ENCODE assay signal across 8 cellular contexts in the genomic region with DNA sequence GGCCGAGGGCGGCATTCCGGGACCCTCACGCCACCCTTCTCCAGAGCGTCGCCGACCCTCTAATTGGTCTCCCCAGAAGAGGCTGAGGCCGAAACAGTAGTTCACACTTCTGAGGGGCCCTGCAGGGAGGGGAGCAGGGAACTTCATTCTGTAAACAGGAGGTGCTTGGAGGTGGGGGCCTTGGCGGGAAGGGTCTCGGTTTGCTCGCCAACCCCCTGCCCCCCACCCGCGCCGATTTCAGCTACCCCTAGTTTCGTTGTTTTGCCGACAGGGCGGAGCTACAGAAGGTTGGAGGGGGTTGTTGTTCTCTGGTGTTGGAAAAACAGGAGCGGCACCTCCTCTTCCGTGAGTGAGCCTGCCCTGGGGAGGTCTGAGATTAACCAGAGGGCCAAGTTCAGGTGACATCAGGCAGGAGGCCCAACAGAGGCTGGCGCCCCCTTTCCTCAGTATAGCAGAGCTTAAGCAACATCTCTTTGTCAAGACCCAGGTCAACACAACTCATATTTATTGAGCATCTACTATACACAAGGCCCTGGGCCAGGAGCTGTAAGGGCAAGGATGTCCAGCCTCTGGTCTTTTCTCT. TPM values are rescaled to one million over a fixed set of nuclear protein-coding genes. Genes with fewer than 3 reads are reported as not detected.
DNase-seq lines count a peak whose midpoint lies in the region; ATAC-seq and TF ChIP-seq lines count a peak whose summit lies in the region.

No MANE protein-coding gene starts in this region.

- H3K27me3 ChIP-seq in CD4-positive, alpha-beta memory T cell (ENCODE audit: insufficient read depth, low read length) = peaks cover 6% of the 10 kb centered on the region
- H3K27me3 ChIP-seq in PC-3 (ENCODE audit: low read length) = no peaks in the 10 kb centered on the region
- H3K27me3 ChIP-seq in esophagus squamous epithelium = peaks cover 0 to 12% (median 0%) of the 10 kb centered on the region in 4 donors
- peaks cover 25% of the 10 kb centered on the region for H3K27me3 ChIP-seq in osteoblast (ENCODE audit: insufficient read depth, low read length)

- WGBS in esophagus squamous epithelium, 2 donors = 37% methylated on average over 2 of the region's 20 CpGs; no CpG with 5 or more reads in 1 of the 2 donors

- CTCF ChIA-PET in CD4-positive, alpha-beta memory T cell (lab: Charles Lee; ENCODE audit: partially characterized antibody) = interaction anchor here (0.6 to 2.2 kb wide), 9 partner anchors 10 to 342 kb away, joined by 3 to 8 read pairs (median 4); a partner anchor contains a TSS
- CTCF ChIA-PET in PC-3 (lab: Charles Lee) = interaction anchor here (0.6 kb wide), 2 partner anchors 251 to 607 kb away, joined by 3 to 12 read pairs; no protein-coding TSS in a partner anchor

- peaks cover 20% of the 10 kb centered on the region for H3K4me1 ChIP-seq in CD4-positive, alpha-beta memory T cell (ENCODE audit: insufficient read depth, low read length)
- H3K4me1 ChIP-seq in PC-3 (ENCODE audit: insufficient read depth, low read length) (peaks cover 19% of the 10 kb centered on the region), esophagus squamous epithelium (peaks cover 4 to 71% (median 6%) of the 10 kb centered on the region in 3 donors), osteoblast (ENCODE audit: insufficient read depth, low read length) (peaks cover 9% of the 10 kb centered on the region)

- H2AFZ ChIP-seq in PC-3 (ENCODE audit: low read length) (peak overlapping the region; percentile 93), osteoblast (ENCODE audit: low read length) (no peak overlapping the region)

- peaks cover 0 to 25% (median 5%) of the 10 kb centered on the region in 4 donors for H3K4me1 Mint-ChIP-seq in CD4-positive, alpha-beta memory T cell

- ATAC-seq in PC-3 (no peak), GM19395 (IDR thresholded peaks at IDR 0.05; ENCODE audit: unreplicated experiment) (no peak), GM19351 (IDR thresholded peaks at IDR 0.05; ENCODE audit: unreplicated experiment) (no peak)

- H3K36me3 ChIP-seq in CD4-positive, alpha-beta memory T cell (ENCODE audit: insufficient read depth, low read length) = no peaks in the 10 kb centered on the region
- no peaks in the 10 kb centered on the region for H3K36me3 ChIP-seq in PC-3 (ENCODE audit: low read depth, low read length)
- peaks cover 0 to 37% (median 0%) of the 10 kb centered on the region in 3 donors for H3K36me3 ChIP-seq in esophagus squamous epithelium
- no peaks in the 10 kb centered on the region for H3K36me3 ChIP-seq in osteoblast (ENCODE audit: insufficient read depth, low read length)

- peak overlapping the region in 1 of 2 donors; percentile 52 for H3K4me3 ChIP-seq in CD4-positive, alpha-beta memory T cell (ENCODE audit: low read length in 2 of 2)
- H3K4me3 ChIP-seq in PC-3 (ENCODE audit: low read length) (peak overlapping the region; percentile 86), esophagus squamous epithelium (peak overlapping the region; percentile 67 to 82 (median 78)), osteoblast (ENCODE audit: insufficient read depth, low read length) (peak overlapping the region; percentile 79)

- H3K9ac ChIP-seq in PC-3 (ENCODE audit: low read length) = peak overlapping the region; percentile 76

- peak overlapping the region in 2 of 7 donors; percentile 37 to 76 for H3K27ac Mint-ChIP-seq in CD4-positive, alpha-beta memory T cell

- H4K20me1 ChIP-seq in PC-3 (ENCODE audit: low read length) (no peaks in the 10 kb centered on the region), osteoblast (ENCODE audit: insufficient read depth, low read length) (no peaks in the 10 kb centered on the region)

- intact Hi-C loops in CD4-positive, alpha-beta memory T cell (cut with micrococcal nuclease) = no loop called here
- intact Hi-C loops in PC-3 (cut with micrococcal nuclease) = no loop called here
- intact Hi-C loops in esophagus squamous epithelium (cut with DNase I) = no loop called here

- H3K79me2 ChIP-seq in PC-3 (ENCODE audit: low read length) (peaks cover 30% of the 10 kb centered on the region), osteoblast (ENCODE audit: insufficient read depth, low read length) (no peaks in the 10 kb centered on the region)

- TF ChIP-seq POLR2A in esophagus squamous epithelium (IDR thresholded peaks at IDR 0.05) = peak in 1 of 4 donors; percentile 36

- peaks cover 0 to 3% of the 10 kb centered on the region in 2 donors for H3K27me3 Mint-ChIP-seq in CD4-positive, alpha-beta memory T cell

- POLR2A ChIA-PET in CD4-positive, alpha-beta memory T cell (lab: Charles Lee; ENCODE audit: partially characterized antibody) = interaction anchor here (1.3 to 6.1 kb wide), 5 partner anchors 23 to 107 kb away, joined by 4 to 70 read pairs (median 6); a partner anchor contains a TSS
- POLR2A ChIA-PET in PC-3 (lab: Charles Lee; ENCODE audit: unreplicated experiment) = interaction anchor here (0.6 kb wide), 2 partner anchors 38 to 352 kb away, joined by 3 to 8 read pairs; a partner anchor contains a TSS

- TSS peak; percentile 32 for BruUV-seq in PC-3 (replicated peaks; lab: Mats Ljungman, UMichigan)

- H3K9me3 ChIP-seq in CD4-positive, alpha-beta memory T cell (ENCODE audit: control insufficient read depth in 1 of 2, low read length in 2 of 2) = no peaks in the 10 kb centered on the region
- H3K9me3 ChIP-seq in PC-3 (ENCODE audit: low read length) = no peaks in the 10 kb centered on the region
- H3K9me3 ChIP-seq in esophagus squamous epithelium = no peaks in the 10 kb centered on the region
- H3K9me3 ChIP-seq in osteoblast (ENCODE audit: low read depth, low read length) = no peaks in the 10 kb centered on the region

- H3K4me2 ChIP-seq in PC-3 (ENCODE audit: low read length) = peak overlapping the region; percentile 93
- H3K4me2 ChIP-seq in osteoblast (ENCODE audit: insufficient read depth, low read length) = peak overlapping the region; percentile 97

- no peaks in the 10 kb centered on the region for H3K9me2 ChIP-seq in PC-3 (replicated peaks; ENCODE audit: low read length)

- H3K9me3 Mint-ChIP-seq in CD4-positive, alpha-beta memory T cell = no peaks in the 10 kb centered on the region

- H3K4me3 Mint-ChIP-seq in CD4-positive, alpha-beta memory T cell = peak overlapping the region; percentile 49 to 90 (median 84)

- H3K27ac ChIP-seq in CD4-positive, alpha-beta memory T cell (ENCODE audit: low read depth, low read length) = no peak overlapping the region
- H3K27ac ChIP-seq in PC-3 (ENCODE audit: low read length) = peak overlapping the region; percentile 82
- H3K27ac ChIP-seq in esophagus squamous epithelium = peak overlapping the region; percentile 90 to 99 (median 94)
- H3K27ac ChIP-seq in osteoblast (ENCODE audit: low read depth, low read length) = no peak overlapping the region

- TF ChIP-seq CTCF in PC-3 (conservative IDR thresholded peaks at IDR 0.05; ENCODE audit: low read depth, low read length) (peak; percentile 35; the same call in 1 of the 2 replicates), esophagus squamous epithelium (IDR thresholded peaks at IDR 0.05) (no peak), osteoblast (IDR thresholded peaks at IDR 0.05; ENCODE audit: extremely low read depth, low read depth, low read length) (no peak)

- no peak for DNase-seq in CD4-positive, alpha-beta memory T cell
- peak; percentile 42 for DNase-seq in PC-3
- no peak for DNase-seq in esophagus squamous epithelium (lab: John Stamatoyannopoulos, UW)
- DNase-seq in osteoblast (ENCODE audit: insufficient read length, low spot score, missing footprints) = peak; percentile 42
- DNase-seq in cerebellar cortex (ENCODE audit: low spot score) = no peak
- DNase-seq in activated CD8-positive, alpha-beta memory T cell treated with anti-CD3 and anti-CD28 coated beads, Interleukin-2, amount 50 U/mL, for 4 hours = no peak

- H3F3A ChIP-seq in PC-3 (ENCODE audit: low read length, unreplicated experiment) = no peaks in the 10 kb centered on the region

- no peaks in the 10 kb centered on the region for H3K36me3 Mint-ChIP-seq in CD4-positive, alpha-beta memory T cell

RNA-seq across cellular contexts. Expression of a gene that starts 0.7 kb away (rescaled TPM):
- total RNA-seq in CD4-positive, alpha-beta memory T cell = 1 to 10 TPM; 5.9 to 6.9 TPM
- polyA plus RNA-seq in CD4-positive, alpha-beta memory T cell = under 1 TPM; 0.61 to 0.70 TPM
- total RNA-seq in PC-3 (2014; rRNA removed) = 28.0 and 40.6 TPM in 2 replicates
- 100 to 1,000 TPM in 1 of 4 donors, 10 to 100 TPM in 3; 36.0 to 125 (median 82.8) TPM for total RNA-seq in esophagus squamous epithelium
- 1.1 and 2.4 TPM in 2 replicates for total RNA-seq in osteoblast

RNA-seq across cellular contexts. Expression of a gene that starts 23.7 kb away (rescaled TPM):
- total RNA-seq in CD4-positive, alpha-beta memory T cell = 100 to 1,000 TPM; 106 to 108 TPM
- 100 to 1,000 TPM; 204 to 223 TPM for polyA plus RNA-seq in CD4-positive, alpha-beta memory T cell
- total RNA-seq in PC-3 (2014; rRNA removed) (391 and 406 TPM in 2 replicates), esophagus squamous epithelium (100 to 1,000 TPM in 3 of 4 donors, 10 to 100 TPM in 1; 89.3 to 206 (median 176) TPM), osteoblast (99.0 and 115 TPM in 2 replicates)

RNA-seq across cellular contexts. Expression of a gene that starts 35.8 kb away (rescaled TPM):
- 1,000 to 10,000 TPM; 5,438 to 5,728 TPM for total RNA-seq in CD4-positive, alpha-beta memory T cell
- polyA plus RNA-seq in CD4-positive, alpha-beta memory T cell = 1,000 to 10,000 TPM; 6,058 to 8,691 TPM
- total RNA-seq in PC-3 (2014; rRNA removed) (3,106 and 3,551 TPM in 2 replicates), esophagus squamous epithelium (1,000 to 10,000 TPM in 3 of 4 donors, 100 to 1,000 TPM in 1; 966 to 4,641 (median 3,066) TPM), osteoblast (1,930 and 2,844 TPM in 2 replicates)

RNA-seq across cellular contexts. Expression of a gene that starts 37.4 kb away (rescaled TPM):
- total RNA-seq in CD4-positive, alpha-beta memory T cell = 10 to 100 TPM; 16.3 to 19.6 TPM
- polyA plus RNA-seq in CD4-positive, alpha-beta memory T cell = 1 to 10 TPM in 1 of 2 donors, under 1 TPM in 1; 0.27 to 3.9 TPM
- total RNA-seq in PC-3 (2014; rRNA removed) = 4.8 and 5.6 TPM in 2 replicates
- total RNA-seq in esophagus squamous epithelium = 1 to 10 TPM; 1.5 to 3.8 (median 2.3) TPM
- total RNA-seq in osteoblast = 9.0 and 10.6 TPM in 2 replicates

RNA-seq across cellular contexts. Expression of a gene that starts 38.9 kb away (rescaled TPM):
- total RNA-seq in CD4-positive, alpha-beta memory T cell = 10 to 100 TPM; 55.6 to 55.8 TPM
- polyA plus RNA-seq in CD4-positive, alpha-beta memory T cell = 1,000 to 10,000 TPM in 1 of 2 donors, 100 to 1,000 TPM in 1; 386 to 1,449 TPM
- 183 and 320 TPM in 2 replicates for total RNA-seq in PC-3 (2014; rRNA removed)
- 1,000 to 10,000 TPM in 2 of 4 donors, 100 to 1,000 TPM in 2; 381 to 1,639 (median 1,040) TPM for total RNA-seq in esophagus squamous epithelium
- total RNA-seq in osteoblast = 162 and 459 TPM in 2 replicates

Comparison
In these comparisons a context has a peak if more than half of its experiments do, and no peak if none do; other contexts are left out.
1. DNase-seq: peak in PC-3 (single experiment) and osteoblast (single experiment); none in CD4-positive, alpha-beta memory T cell (0 of 5), esophagus squamous epithelium (single experiment), cerebellar cortex (single experiment) and activated CD8-positive, alpha-beta memory T cell treated with anti-CD3 and anti-CD28 coated beads, Interleukin-2, amount 50 U/mL, for 4 hours (single experiment).
2. H3K27ac ChIP-seq: peak in PC-3 (single experiment) and esophagus squamous epithelium (4 of 4); none in CD4-positive, alpha-beta memory T cell (single experiment) and osteoblast (single experiment).